ENCODE assay signal across 1 cellular context in the genomic region with DNA sequence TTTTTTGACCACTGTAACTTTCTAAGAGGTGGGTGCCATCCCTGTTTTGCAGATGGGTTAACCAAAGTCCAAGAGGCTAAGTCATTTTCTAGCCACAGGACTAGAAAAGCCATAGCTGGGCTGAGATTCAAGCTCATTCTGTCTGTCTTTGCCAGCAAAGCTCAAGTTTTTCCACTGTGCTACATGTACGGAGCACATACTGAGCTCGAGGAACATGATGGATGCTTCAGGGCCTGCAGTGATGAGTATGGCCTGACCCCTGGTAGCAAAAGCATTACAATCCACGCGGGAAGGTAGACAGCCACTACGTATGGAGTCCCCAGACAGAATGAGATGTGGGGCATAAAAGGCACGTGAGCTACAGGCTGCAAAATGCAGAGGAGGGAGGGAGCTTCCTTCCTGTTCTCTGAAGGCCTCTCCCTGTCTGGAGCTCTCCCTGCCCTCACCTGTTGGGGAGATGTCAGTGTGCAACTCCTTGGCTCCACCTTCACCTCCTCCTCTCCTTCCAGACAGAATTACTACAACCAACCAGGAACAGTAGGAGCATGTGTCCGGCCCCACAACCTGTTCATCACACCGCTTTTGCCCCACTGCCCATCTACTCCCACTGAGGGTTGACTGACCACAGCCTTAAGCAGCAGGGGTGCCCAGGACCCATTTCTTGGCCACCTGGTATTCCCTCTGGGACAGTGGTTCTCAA.
TF ChIP-seq lines count a peak whose summit lies in the region.

No MANE protein-coding gene starts in this region.

TF ChIP-seq in HCT116, 20 proteins besides CTCF, POLR2A, EP300 and RAD21:
- no peak for TF ChIP-seq YY1 (IDR thresholded peaks at IDR 0.05; ENCODE audit: extremely low read depth, insufficient replicate concordance, low read depth, low read length)
- no peak for TF ChIP-seq EGR1 (IDR thresholded peaks at IDR 0.05; ENCODE audit: low read depth)
- TF ChIP-seq ELF1 (IDR thresholded peaks at IDR 0.05; ENCODE audit: borderline replicate concordance, low read depth) = no peak
- no peak for TF ChIP-seq EZH2phosphoT487 (IDR thresholded peaks at IDR 0.05; ENCODE audit: borderline replicate concordance)
